In the genomic region with DNA sequence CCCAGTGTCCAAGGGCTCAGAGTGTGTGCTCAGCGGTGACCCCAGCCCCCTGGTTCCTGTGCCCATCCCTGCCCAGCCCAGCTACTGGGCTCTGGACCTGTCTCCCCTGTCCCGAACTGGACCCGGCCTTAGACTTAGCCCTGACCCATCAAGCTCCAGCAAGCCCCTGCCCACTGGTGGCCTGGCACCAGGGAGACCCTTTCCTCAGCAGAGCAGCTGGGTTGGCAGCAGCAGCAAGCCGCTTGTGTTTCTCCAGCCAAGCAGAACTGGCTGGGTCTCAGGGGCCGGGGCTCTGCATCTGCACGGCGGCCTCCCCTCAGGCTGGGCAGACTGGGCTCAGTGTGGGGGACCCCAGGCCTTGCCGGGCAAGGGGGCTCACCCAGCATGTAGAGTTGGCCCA, we compare ENCODE assay signal across 1 cellular context.
TF ChIP-seq lines count a peak whose summit lies in the region.

No MANE protein-coding gene starts in this region.

TF ChIP-seq in A549, 52 proteins besides CTCF, POLR2A, EP300 and RAD21 (continued from another document):
- TF ChIP-seq CHD2 (IDR thresholded peaks at IDR 0.05; ENCODE audit: low read length, partially characterized antibody) (no peak), BHLHE40 (IDR thresholded peaks at IDR 0.05; ENCODE audit: low read depth, low read length) (no peak), ZC3H11A (IDR thresholded peaks at IDR 0.05) (no peak), ZNF302 (CRISPR knock-in tag; IDR thresholded peaks at IDR 0.05) (no peak), USF2 (IDR thresholded peaks at IDR 0.05) (no peak), CBX2 (IDR thresholded peaks at IDR 0.05; ENCODE audit: borderline replicate concordance, low read depth) (no peak), MAZ (IDR thresholded peaks at IDR 0.05; ENCODE audit: borderline replicate concordance, low read depth, low read length) (no peak), HOXA7 (CRISPR knock-in tag; IDR thresholded peaks at IDR 0.05) (no peak), PBX3 (IDR thresholded peaks at IDR 0.05) (no peak), ATOH8 (CRISPR knock-in tag; IDR thresholded peaks at IDR 0.05; ENCODE audit: low read depth) (no peak), TP53 (CRISPR knock-in tag; IDR thresholded peaks at IDR 0.05) (no peak)
- TF ChIP-seq, protein P1, sequence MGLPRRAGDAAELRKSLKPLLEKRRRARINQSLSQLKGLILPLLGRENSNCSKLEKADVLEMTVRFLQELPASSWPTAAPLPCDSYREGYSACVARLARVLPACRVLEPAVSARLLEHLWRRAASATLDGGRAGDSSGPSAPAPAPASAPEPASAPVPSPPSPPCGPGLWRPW (IDR thresholded peaks at IDR 0.05) = no peak
